1 cellular context compared by ENCODE assay signal in genomic region chr3:14231998-14232501, GRCh38.
TF ChIP-seq lines count a peak whose summit lies in the region.

No MANE protein-coding gene starts in this region.

TF ChIP-seq in K562, 482 proteins besides CTCF, POLR2A, EP300 and RAD21 (continued from another document and continues in another):
- 0 out of 2 replicates have a peak, but pooled peaks have one; percentile 47 for TF ChIP-seq ZNF518B (CRISPR knock-in tag; IDR thresholded peaks at IDR 0.05)
- TF ChIP-seq SMAD1 (IDR thresholded peaks at IDR 0.05; ENCODE audit: low read depth, low read length, partially characterized antibody) = no peak
- no peak for TF ChIP-seq ZNF449 (CRISPR knock-in tag; IDR thresholded peaks at IDR 0.05)
- no peak for TF ChIP-seq ZNF589 (CRISPR knock-in tag; IDR thresholded peaks at IDR 0.05; ENCODE audit: low read depth)
- TF ChIP-seq ETV1 (tag; conservative IDR thresholded peaks at IDR 0.05; ENCODE audit: low read depth) = no peak
- TF ChIP-seq EHMT2 (IDR thresholded peaks at IDR 0.05) = 0 out of 2 replicates have a peak, but pooled peaks have one; percentile 64
- TF ChIP-seq BRF2 (IDR thresholded peaks at IDR 0.05; ENCODE audit: borderline replicate concordance, insufficient read depth, insufficient read length) = no peak
- peak; percentile 84; the same call in 1 of the 2 replicates for TF ChIP-seq MECOM (CRISPR knock-in tag; IDR thresholded peaks at IDR 0.05)
- TF ChIP-seq BCL6 (CRISPR knock-in tag; IDR thresholded peaks at IDR 0.05) = no peak
- TF ChIP-seq HNRNPH1 (optimal IDR thresholded peaks at IDR 0.05; ENCODE audit: low read depth, low read length) = no peak
- TF ChIP-seq CSDE1 (IDR thresholded peaks at IDR 0.05) = peak in 1 of 2 experiments; percentile 30; a peak in 1 of 4 replicates
- TF ChIP-seq ZFP30 (CRISPR knock-in tag; IDR thresholded peaks at IDR 0.05; ENCODE audit: borderline replicate concordance) = no peak
- TF ChIP-seq SRSF3 (IDR thresholded peaks at IDR 0.05; ENCODE audit: insufficient read depth, low read length) = no peak
- no peak for TF ChIP-seq NEUROD1 (IDR thresholded peaks at IDR 0.05; ENCODE audit: borderline replicate concordance, low read depth, low read length, partially characterized antibody)
- TF ChIP-seq TFE3 (CRISPR knock-in tag; IDR thresholded peaks at IDR 0.05) = no peak
- peak; percentile 47; the same call in 1 of the 2 replicates for TF ChIP-seq TSHZ1 (CRISPR knock-in tag; IDR thresholded peaks at IDR 0.05)
- 0 out of 2 replicates have a peak, but pooled peaks have one; percentile 12 for TF ChIP-seq RFX7 (CRISPR knock-in tag; IDR thresholded peaks at IDR 0.05)
- no peak for TF ChIP-seq FOXJ2 (tag; IDR thresholded peaks at IDR 0.05)
- no peak for TF ChIP-seq NELFE (IDR thresholded peaks at IDR 0.05; ENCODE audit: insufficient read depth, insufficient read length)
- no peak for TF ChIP-seq ZNF354B (CRISPR knock-in tag; IDR thresholded peaks at IDR 0.05)
- TF ChIP-seq ZNF785 (CRISPR knock-in tag; IDR thresholded peaks at IDR 0.05) = no peak
- TF ChIP-seq TCF3 (CRISPR knock-in tag; IDR thresholded peaks at IDR 0.05) = no peak
- 0 out of 2 replicates have a peak, but pooled peaks have one; percentile 7 for TF ChIP-seq RBFOX2 (IDR thresholded peaks at IDR 0.05; ENCODE audit: low read depth, low read length)
- TF ChIP-seq ZNF699 (CRISPR knock-in tag; IDR thresholded peaks at IDR 0.05; ENCODE audit: insufficient replicate concordance) = no peak
- TF ChIP-seq GTF2B (IDR thresholded peaks at IDR 0.05; ENCODE audit: extremely low read depth, insufficient read length) = no peak
- TF ChIP-seq BCLAF1 (IDR thresholded peaks at IDR 0.05; ENCODE audit: borderline replicate concordance in 1 of 2, control insufficient read depth in 1 of 2, low read depth in 2 of 2, low read length in 1 of 2) = no peak
- TF ChIP-seq ID3 (CRISPR knock-in tag; IDR thresholded peaks at IDR 0.05) = no peak
- no peak for TF ChIP-seq ID3 (tag; IDR thresholded peaks at IDR 0.05)
- no peak for TF ChIP-seq KHSRP (IDR thresholded peaks at IDR 0.05)
- TF ChIP-seq KLF6 (CRISPR knock-in tag; IDR thresholded peaks at IDR 0.05; ENCODE audit: borderline replicate concordance) = peak; percentile 24; the same call in 1 of the 2 replicates
- TF ChIP-seq ZNF133 (CRISPR knock-in tag; IDR thresholded peaks at IDR 0.05) = no peak
- no peak for TF ChIP-seq BHLHE40 (IDR thresholded peaks at IDR 0.05; ENCODE audit: low read length)
- no peak for TF ChIP-seq ZNF740 (CRISPR knock-in tag; IDR thresholded peaks at IDR 0.05)
- TF ChIP-seq ZNF740 (tag; IDR thresholded peaks at IDR 0.05) = peak in 1 of 2 experiments; percentile 11; a peak in 1 of 4 replicates
- TF ChIP-seq POU5F1 (IDR thresholded peaks at IDR 0.05; ENCODE audit: borderline replicate concordance, low read depth, low read length, partially characterized antibody) = no peak
- TF ChIP-seq SREBF2 (CRISPR knock-in tag; IDR thresholded peaks at IDR 0.05) = peak; percentile 13; the same call in 1 of the 2 replicates
- TF ChIP-seq NRF1 (conservative IDR thresholded peaks at IDR 0.05 in 1 of 2, IDR thresholded peaks at IDR 0.05 in 1 of 2) = no peak
- TF ChIP-seq PTRF (tag; IDR thresholded peaks at IDR 0.05) = no peak
